In the genomic region with DNA sequence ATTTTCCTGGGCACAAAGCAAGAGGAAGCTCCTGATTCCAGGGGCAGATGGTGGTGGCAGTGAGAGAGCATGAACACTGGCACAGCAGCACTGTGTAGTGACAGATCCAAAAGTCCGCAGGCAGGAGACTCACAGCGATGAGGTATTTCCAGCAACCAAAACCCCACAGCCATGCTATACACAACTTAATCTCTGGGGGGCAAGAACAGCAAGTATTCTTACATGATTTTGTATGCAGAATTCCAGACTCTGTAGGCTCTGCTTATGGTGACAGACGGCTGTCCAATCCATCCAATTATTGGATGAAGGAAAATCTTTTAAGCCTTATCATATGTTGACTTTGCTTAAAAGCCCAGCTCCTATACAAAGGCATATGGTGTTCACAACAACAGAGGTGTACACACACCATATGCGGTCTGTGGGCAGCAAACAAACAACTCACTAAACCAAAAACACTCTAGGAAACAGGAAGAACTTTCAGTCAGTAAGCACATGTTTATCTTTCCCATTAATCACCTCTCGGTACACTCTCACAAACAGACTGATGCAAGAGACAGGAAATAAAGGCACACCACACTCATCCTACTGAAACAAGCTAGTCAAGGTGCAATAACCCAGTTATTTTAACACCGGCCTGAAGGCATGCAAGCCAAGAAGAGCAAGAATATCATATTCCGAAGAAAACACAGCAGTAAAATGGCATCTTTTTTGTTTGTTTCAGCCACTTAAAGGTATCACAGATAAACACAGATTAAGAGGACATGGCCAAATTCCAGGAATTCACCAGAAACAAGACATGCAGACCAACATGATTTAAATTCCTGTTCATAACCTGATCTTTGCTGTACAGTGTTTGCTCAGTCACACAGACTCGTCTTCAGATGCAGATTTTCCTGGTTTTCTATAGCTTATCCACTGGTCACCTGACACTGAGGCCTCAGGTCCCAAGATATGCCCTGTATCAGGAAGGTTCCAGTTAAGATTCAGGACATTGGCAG, we compare ENCODE assay signal across 7 cellular contexts. TPM values are rescaled to one million over a fixed set of nuclear protein-coding genes. Genes with fewer than 3 reads are reported as not detected.
DNase-seq lines count a peak whose midpoint lies in the region; ATAC-seq and TF ChIP-seq lines count a peak whose summit lies in the region.

No MANE protein-coding gene starts in this region.

- H3K4me1 Mint-ChIP-seq in activated T-helper 1 cell treated with anti-CD3 and anti-CD28 coated beads, Interleukin-12 subunit alpha, Interleukin-12 subunit beta, Interleukin-2, Interleukin-4 antibody, amounts not matched to agents 30 ng/mL and 10 ng/mL and 1 ng/mL, durations not matched to agents 14 hours and 24 hours and 36 hours (ENCODE audit: low read depth): peaks cover 8% of the 10 kb centered on the region
- H3K4me1 Mint-ChIP-seq in immature natural killer cell: peaks cover 6% of the 10 kb centered on the region in 2 donors

- TF ChIP-seq CTCF in HEK293 (tag by site-specific recombination; IDR thresholded peaks at IDR 0.05): no peak

- no peaks in the 10 kb centered on the region for H3K9me3 Mint-ChIP-seq in activated T-helper 1 cell treated with anti-CD3 and anti-CD28 coated beads, Interleukin-12 subunit alpha, Interleukin-12 subunit beta, Interleukin-2, Interleukin-4 antibody, amounts not matched to agents 30 ng/mL and 10 ng/mL and 1 ng/mL, durations not matched to agents 14 hours and 24 hours and 36 hours
- no peaks in the 10 kb centered on the region for H3K9me3 Mint-ChIP-seq in immature natural killer cell

- peak overlapping the region; percentile 60 for H3K4me3 Mint-ChIP-seq in activated T-helper 1 cell treated with anti-CD3 and anti-CD28 coated beads, Interleukin-12 subunit alpha, Interleukin-12 subunit beta, Interleukin-2, Interleukin-4 antibody, amounts not matched to agents 30 ng/mL and 10 ng/mL and 1 ng/mL, durations not matched to agents 14 hours and 24 hours and 36 hours
- H3K4me3 Mint-ChIP-seq in immature natural killer cell: peak overlapping the region in 4 of 5 donors; percentile 64 to 80 (median 66)

- H3K36me3 ChIP-seq in HEK293 (ENCODE audit: control insufficient read depth in 2 of 2, insufficient read depth in 1 of 2, low read length in 2 of 2): peaks cover 0 to 3% of the 10 kb centered on the region in 2 experiments; a peak in 1 of 3 replicates

- peaks cover 28% of the 10 kb centered on the region for H3K4me1 ChIP-seq in HEK293 (ENCODE audit: control insufficient read depth, insufficient read depth, low read length)

- CTCF ChIA-PET in HEK293 (lab: Yijun Ruan, JAX): interaction anchor here (0.6 to 2.8 kb wide), 4 partner anchors 27 to 129 kb away, joined by 3 to 22 read pairs (median 5); no protein-coding TSS in a partner anchor

- H3K27ac Mint-ChIP-seq in activated T-helper 1 cell treated with anti-CD3 and anti-CD28 coated beads, Interleukin-12 subunit alpha, Interleukin-12 subunit beta, Interleukin-2, Interleukin-4 antibody, amounts not matched to agents 30 ng/mL and 10 ng/mL and 1 ng/mL, durations not matched to agents 14 hours and 24 hours and 36 hours: no peak overlapping the region
- no peak overlapping the region for H3K27ac Mint-ChIP-seq in immature natural killer cell

- no peak for ATAC-seq in GM18873 (IDR thresholded peaks at IDR 0.05; ENCODE audit: low FRiP score, unreplicated experiment)

- peak overlapping the region; percentile 46 for H3K27ac ChIP-seq in HEK293 (ENCODE audit: extremely low read depth, low read depth, low read length)

- no peak overlapping the region for H3K4me3 ChIP-seq in HEK293 (ENCODE audit: low read depth, low read length)

- intact Hi-C loops in activated T-helper 1 cell treated with anti-CD3 and anti-CD28 coated beads, Interleukin-12 subunit alpha, Interleukin-12 subunit beta, Interleukin-2, Interleukin-4 antibody, amounts not matched to agents 30 ng/mL and 10 ng/mL and 1 ng/mL, durations not matched to agents 14 hours and 24 hours and 36 hours (cut with micrococcal nuclease): loop anchor here (1.0 to 5.0 kb wide), 8 partner anchors 9 to 424 kb away; a partner anchor contains a TSS

- H3K27me3 Mint-ChIP-seq in activated T-helper 1 cell treated with anti-CD3 and anti-CD28 coated beads, Interleukin-12 subunit alpha, Interleukin-12 subunit beta, Interleukin-2, Interleukin-4 antibody, amounts not matched to agents 30 ng/mL and 10 ng/mL and 1 ng/mL, durations not matched to agents 14 hours and 24 hours and 36 hours (ENCODE audit: insufficient read depth): no peaks in the 10 kb centered on the region
- no peaks in the 10 kb centered on the region for H3K27me3 Mint-ChIP-seq in immature natural killer cell (ENCODE audit: low read depth in 3 of 3)

- H3K9me3 ChIP-seq in HEK293 (ENCODE audit: control insufficient read depth, insufficient read depth, low read depth, low read length): no peaks in the 10 kb centered on the region

- peaks cover 32% of the 10 kb centered on the region for H3K36me3 Mint-ChIP-seq in activated T-helper 1 cell treated with anti-CD3 and anti-CD28 coated beads, Interleukin-12 subunit alpha, Interleukin-12 subunit beta, Interleukin-2, Interleukin-4 antibody, amounts not matched to agents 30 ng/mL and 10 ng/mL and 1 ng/mL, durations not matched to agents 14 hours and 24 hours and 36 hours (ENCODE audit: low read depth)
- H3K36me3 Mint-ChIP-seq in immature natural killer cell: peaks cover 13 to 21% (median 14%) of the 10 kb centered on the region in 3 donors

- DNase-seq in ELR (ENCODE audit: low read depth): peak; percentile 91
- DNase-seq in NCI-H345 treated with DMSO at 0.1 percent for 48 hours (lab: John Stamatoyannopoulos, UW; ENCODE audit: unreplicated experiment): peak; percentile 85
- DNase-seq in activated T-helper 1 cell treated with anti-CD3 and anti-CD28 coated beads, Interleukin-12 subunit alpha, Interleukin-12 subunit beta, Interleukin-2, Interleukin-4 antibody, amounts not matched to agents 30 ng/mL and 10 ng/mL and 1 ng/mL, durations not matched to agents 14 hours and 24 hours and 36 hours (ENCODE audit: low spot score): peak; percentile 53
- DNase-seq in immature natural killer cell: peak; percentile 58 to 65 (median 61)
- no peak for DNase-seq in superior temporal gyrus (ENCODE audit: extremely low spot score)

- POLR2A ChIA-PET in HEK293 (lab: Yijun Ruan, JAX): interaction anchor here (1.6 kb wide), 1 partner anchor 64 kb away, joined by 4 read pairs; no protein-coding TSS in a partner anchor

TF ChIP-seq in HEK293, 187 proteins besides CTCF, POLR2A, EP300 and RAD21 (continues in another document):
- TF ChIP-seq WT1 (tag by site-specific recombination; IDR thresholded peaks at IDR 0.05) (no peak), ZNF837 (tag by site-specific recombination; IDR thresholded peaks at IDR 0.05) (no peak), FEZF1 (tag by site-specific recombination; IDR thresholded peaks at IDR 0.05) (peak; percentile 94), ZNF785 (tag by site-specific recombination; IDR thresholded peaks at IDR 0.05) (0 out of 2 replicates have a peak, but pooled peaks have one; percentile 22)
- TF ChIP-seq, protein P1, sequence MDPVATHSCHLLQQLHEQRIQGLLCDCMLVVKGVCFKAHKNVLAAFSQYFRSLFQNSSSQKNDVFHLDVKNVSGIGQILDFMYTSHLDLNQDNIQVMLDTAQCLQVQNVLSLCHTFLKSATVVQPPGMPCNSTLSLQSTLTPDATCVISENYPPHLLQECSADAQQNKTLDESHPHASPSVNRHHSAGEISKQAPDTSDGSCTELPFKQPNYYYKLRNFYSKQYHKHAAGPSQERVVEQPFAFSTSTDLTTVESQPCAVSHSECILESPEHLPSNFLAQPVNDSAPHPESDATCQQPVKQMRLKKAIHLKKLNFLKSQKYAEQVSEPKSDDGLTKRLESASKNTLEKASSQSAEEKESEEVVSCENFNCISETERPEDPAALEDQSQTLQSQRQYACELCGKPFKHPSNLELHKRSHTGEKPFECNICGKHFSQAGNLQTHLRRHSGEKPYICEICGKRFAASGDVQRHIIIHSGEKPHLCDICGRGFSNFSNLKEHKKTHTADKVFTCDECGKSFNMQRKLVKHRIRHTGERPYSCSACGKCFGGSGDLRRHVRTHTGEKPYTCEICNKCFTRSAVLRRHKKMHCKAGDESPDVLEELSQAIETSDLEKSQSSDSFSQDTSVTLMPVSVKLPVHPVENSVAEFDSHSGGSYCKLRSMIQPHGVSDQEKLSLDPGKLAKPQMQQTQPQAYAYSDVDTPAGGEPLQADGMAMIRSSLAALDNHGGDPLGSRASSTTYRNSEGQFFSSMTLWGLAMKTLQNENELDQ (tag by site-specific recombination; IDR thresholded peaks at IDR 0.05; ENCODE audit: low read depth): no peak
- TF ChIP-seq, protein P2, sequence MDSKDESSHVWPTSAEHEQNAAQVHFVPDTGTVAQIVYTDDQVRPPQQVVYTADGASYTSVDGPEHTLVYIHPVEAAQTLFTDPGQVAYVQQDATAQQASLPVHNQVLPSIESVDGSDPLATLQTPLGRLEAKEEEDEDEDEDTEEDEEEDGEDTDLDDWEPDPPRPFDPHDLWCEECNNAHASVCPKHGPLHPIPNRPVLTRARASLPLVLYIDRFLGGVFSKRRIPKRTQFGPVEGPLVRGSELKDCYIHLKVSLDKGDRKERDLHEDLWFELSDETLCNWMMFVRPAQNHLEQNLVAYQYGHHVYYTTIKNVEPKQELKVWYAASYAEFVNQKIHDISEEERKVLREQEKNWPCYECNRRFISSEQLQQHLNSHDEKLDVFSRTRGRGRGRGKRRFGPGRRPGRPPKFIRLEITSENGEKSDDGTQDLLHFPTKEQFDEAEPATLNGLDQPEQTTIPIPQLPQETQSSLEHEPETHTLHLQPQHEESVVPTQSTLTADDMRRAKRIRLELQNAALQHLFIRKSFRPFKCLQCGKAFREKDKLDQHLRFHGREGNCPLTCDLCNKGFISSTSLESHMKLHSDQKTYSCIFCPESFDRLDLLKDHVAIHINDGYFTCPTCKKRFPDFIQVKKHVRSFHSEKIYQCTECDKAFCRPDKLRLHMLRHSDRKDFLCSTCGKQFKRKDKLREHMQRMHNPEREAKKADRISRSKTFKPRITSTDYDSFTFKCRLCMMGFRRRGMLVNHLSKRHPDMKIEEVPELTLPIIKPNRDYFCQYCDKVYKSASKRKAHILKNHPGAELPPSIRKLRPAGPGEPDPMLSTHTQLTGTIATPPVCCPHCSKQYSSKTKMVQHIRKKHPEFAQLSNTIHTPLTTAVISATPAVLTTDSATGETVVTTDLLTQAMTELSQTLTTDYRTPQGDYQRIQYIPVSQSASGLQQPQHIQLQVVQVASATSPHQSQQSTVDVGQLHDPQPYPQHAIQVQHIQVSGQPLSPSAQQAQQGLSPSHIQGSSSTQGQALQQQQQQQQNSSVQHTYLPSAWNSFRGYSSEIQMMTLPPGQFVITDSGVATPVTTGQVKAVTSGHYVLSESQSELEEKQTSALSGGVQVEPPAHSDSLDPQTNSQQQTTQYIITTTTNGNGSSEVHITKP (tag by site-specific recombination; IDR thresholded peaks at IDR 0.05): peak; percentile 60

RNA-seq across cellular contexts. Expression of a gene that starts 47.8 kb away (rescaled TPM):
- total RNA-seq in activated T-helper 1 cell treated with anti-CD3 and anti-CD28 coated beads, Interleukin-12 subunit alpha, Interleukin-12 subunit beta, Interleukin-2, Interleukin-4 antibody, amounts not matched to agents 30 ng/mL and 10 ng/mL and 1 ng/mL, durations not matched to agents 14 hours and 24 hours and 36 hours: 90.0 and 91.6 TPM in 2 replicates
- 10 to 100 TPM; 30.7 to 52.9 (median 31.3) TPM for polyA plus RNA-seq in immature natural killer cell
